ENCODE assay signal across 1 cellular context in genomic region chr14:34873591-34874385, GRCh38.
TF ChIP-seq lines count a peak whose summit lies in the region.

No MANE protein-coding gene starts in this region.

TF ChIP-seq in HepG2, 621 proteins besides CTCF, POLR2A, EP300 and RAD21 (continued from another document and continues in another):
- peak; percentile 91 for TF ChIP-seq ZNF281 (CRISPR knock-in tag; IDR thresholded peaks at IDR 0.05; ENCODE audit: borderline replicate concordance)
- TF ChIP-seq MAFK (conservative IDR thresholded peaks at IDR 0.05 in 1 of 2, IDR thresholded peaks at IDR 0.05 in 1 of 2; ENCODE audit: low read length in 2 of 2): no peak
- peak; percentile 100 for TF ChIP-seq ZNF770 (CRISPR knock-in tag; IDR thresholded peaks at IDR 0.05)
- peak; percentile 68 for TF ChIP-seq SATB2 (CRISPR knock-in tag; IDR thresholded peaks at IDR 0.05)
- TF ChIP-seq U2AF1 (optimal IDR thresholded peaks at IDR 0.05; ENCODE audit: low read depth, low read length): no peak
- TF ChIP-seq BRF2 (CRISPR knock-in tag; IDR thresholded peaks at IDR 0.05): peak; percentile 97
- no peak; the same call in 1 of the 2 replicates for TF ChIP-seq SOX5 (CRISPR knock-in tag; IDR thresholded peaks at IDR 0.05; ENCODE audit: borderline replicate concordance)
- TF ChIP-seq RBM39 (IDR thresholded peaks at IDR 0.05; ENCODE audit: low read depth, low read length, poor library complexity, severe bottlenecking): no peak
- TF ChIP-seq U2AF2 (IDR thresholded peaks at IDR 0.05; ENCODE audit: low read depth, low read length): no peak
- peak; percentile 84; the same call in 1 of the 2 replicates for TF ChIP-seq CBFB (CRISPR knock-in tag; IDR thresholded peaks at IDR 0.05)
- peak; percentile 92 for TF ChIP-seq FUBP1 (CRISPR knock-in tag; IDR thresholded peaks at IDR 0.05; ENCODE audit: borderline replicate concordance)
- peak; percentile 99 for TF ChIP-seq ZNF816 (CRISPR knock-in tag; IDR thresholded peaks at IDR 0.05; ENCODE audit: borderline replicate concordance)
- TF ChIP-seq ZNF780A (CRISPR knock-in tag; IDR thresholded peaks at IDR 0.05): peak; percentile 8; the same call in 1 of the 2 replicates
- peak; percentile 99 for TF ChIP-seq BCL3 (CRISPR knock-in tag; IDR thresholded peaks at IDR 0.05)
- peak; percentile 51 for TF ChIP-seq BATF2 (CRISPR knock-in tag; IDR thresholded peaks at IDR 0.05)
- TF ChIP-seq ZNF710 (CRISPR knock-in tag; IDR thresholded peaks at IDR 0.05; ENCODE audit: borderline replicate concordance): peak; percentile 76
- peak; percentile 90 for TF ChIP-seq ZNF883 (CRISPR knock-in tag; IDR thresholded peaks at IDR 0.05; ENCODE audit: not compliant biosample characterization)
- TF ChIP-seq NFKB2 (CRISPR knock-in tag; IDR thresholded peaks at IDR 0.05; ENCODE audit: borderline replicate concordance): peak; percentile 63
- peak; percentile 63; the same call in 1 of the 2 replicates for TF ChIP-seq MLLT10 (CRISPR knock-in tag; IDR thresholded peaks at IDR 0.05)
- no peak for TF ChIP-seq IKZF1 (IDR thresholded peaks at IDR 0.05)
- TF ChIP-seq ETV6 (CRISPR knock-in tag; conservative IDR thresholded peaks at IDR 0.05): peak; percentile 81
- TF ChIP-seq EED (CRISPR knock-in tag; IDR thresholded peaks at IDR 0.05): peak; percentile 98
- TF ChIP-seq ZFAT (CRISPR knock-in tag; conservative IDR thresholded peaks at IDR 0.05): no peak; the same call in 1 of the 2 replicates
- peak; percentile 80 for TF ChIP-seq ZNF12 (CRISPR knock-in tag; IDR thresholded peaks at IDR 0.05)
- TF ChIP-seq ZBTB2 (CRISPR knock-in tag; IDR thresholded peaks at IDR 0.05; ENCODE audit: low read depth): peak; percentile 85
- peak; percentile 56 for TF ChIP-seq MEF2D (CRISPR knock-in tag; IDR thresholded peaks at IDR 0.05)
- peak; percentile 76 for TF ChIP-seq THAP11 (CRISPR knock-in tag; IDR thresholded peaks at IDR 0.05)
- 0 out of 2 replicates have a peak, but pooled peaks have one; percentile 6 for TF ChIP-seq CSRNP2 (CRISPR knock-in tag; conservative IDR thresholded peaks at IDR 0.05; ENCODE audit: low read depth)
- peak; percentile 59; the same call in 1 of the 2 replicates for TF ChIP-seq MLX (CRISPR knock-in tag; IDR thresholded peaks at IDR 0.05)
- TF ChIP-seq TBP (CRISPR knock-in tag; IDR thresholded peaks at IDR 0.05): 0 out of 2 replicates have a peak, but pooled peaks have one; percentile 65
- peak; percentile 34; the same call in 1 of the 2 replicates for TF ChIP-seq CHD4 (IDR thresholded peaks at IDR 0.05; ENCODE audit: borderline replicate concordance, low read length)
- peak; percentile 63; the same call in 1 of the 2 replicates for TF ChIP-seq SMAD9 (CRISPR knock-in tag; IDR thresholded peaks at IDR 0.05)
- peak; percentile 97 for TF ChIP-seq KMT2A (CRISPR knock-in tag; IDR thresholded peaks at IDR 0.05)
- peak; percentile 81; the same call in 1 of the 2 replicates for TF ChIP-seq ATAD3A (CRISPR knock-in tag; IDR thresholded peaks at IDR 0.05)
- TF ChIP-seq ZSCAN21 (CRISPR knock-in tag; IDR thresholded peaks at IDR 0.05; ENCODE audit: borderline replicate concordance): peak; percentile 94
- peak; percentile 21 for TF ChIP-seq TFE3 (CRISPR knock-in tag; IDR thresholded peaks at IDR 0.05)
- no peak for TF ChIP-seq FOXK2 (IDR thresholded peaks at IDR 0.05)
- peak; percentile 96 for TF ChIP-seq PCBP1 (IDR thresholded peaks at IDR 0.05; ENCODE audit: borderline replicate concordance, low read depth, low read length)
- TF ChIP-seq CREB1 (IDR thresholded peaks at IDR 0.05): no peak
- no peak for TF ChIP-seq CREB1 (CRISPR knock-in tag; IDR thresholded peaks at IDR 0.05)
- TF ChIP-seq ZNF451 (CRISPR knock-in tag; IDR thresholded peaks at IDR 0.05): peak; percentile 99
- peak; percentile 88 for TF ChIP-seq TFDP1 (CRISPR knock-in tag; IDR thresholded peaks at IDR 0.05; ENCODE audit: borderline replicate concordance)
- TF ChIP-seq MZF1 (CRISPR knock-in tag; IDR thresholded peaks at IDR 0.05; ENCODE audit: borderline replicate concordance): 0 out of 2 replicates have a peak, but pooled peaks have one; percentile 78
- TF ChIP-seq RFX5 (IDR thresholded peaks at IDR 0.05; ENCODE audit: low read depth, low read length): no peak
